Comparison of ENCODE assay signal across 1 cellular context in the genomic region with DNA sequence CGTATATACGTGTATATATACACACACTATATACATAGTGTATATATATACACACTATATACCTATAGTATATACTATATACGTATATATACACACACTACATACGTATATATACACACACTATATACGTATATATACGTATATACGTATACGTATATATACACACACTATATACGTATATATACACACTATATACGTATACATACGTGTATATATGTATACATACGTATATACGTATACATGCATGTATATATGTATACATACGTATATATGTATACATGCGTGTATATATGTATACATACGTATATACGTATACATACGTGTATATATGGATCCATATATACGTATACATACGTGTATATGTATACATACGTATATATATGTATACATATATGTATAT.
TF ChIP-seq lines count a peak whose summit lies in the region.

No MANE protein-coding gene starts in this region.

TF ChIP-seq in K562, 482 proteins besides CTCF, POLR2A, EP300 and RAD21 (continued from another document):
- no peak for TF ChIP-seq EZH2 (IDR thresholded peaks at IDR 0.05; ENCODE audit: borderline replicate concordance, low read depth, low read length)
- TF ChIP-seq CAMTA2 (CRISPR knock-in tag; conservative IDR thresholded peaks at IDR 0.05): peak; percentile 97; the same call in 1 of the 2 replicates
